8 cellular contexts compared by ENCODE assay signal in genomic region chr11:69642913-69643632, GRCh38. TPM values are rescaled to one million over a fixed set of nuclear protein-coding genes. Genes with fewer than 3 reads are reported as not detected.
DNase-seq lines count a peak whose midpoint lies in the region; FAIRE-seq lines count a peak whose summit lies in the region.

No MANE protein-coding gene starts in this region.

- peaks cover 49% of the 10 kb centered on the region for H3K36me3 ChIP-seq in HUES6 (ENCODE audit: control insufficient read depth, insufficient read depth, low read length)
- H3K36me3 ChIP-seq in neuronal stem cell (replicated peaks in 1 of 2; ENCODE audit: control insufficient read depth in 2 of 2, insufficient read depth in 2 of 2, low read length in 2 of 2), result peaks cover 22 to 23% of the 10 kb centered on the region in 2 donors
- H3K36me3 ChIP-seq in stomach smooth muscle (ENCODE audit: control insufficient read depth in 2 of 2, insufficient read depth in 2 of 2, low read length in 2 of 2), result no peaks in the 10 kb centered on the region

- peak overlapping the region; percentile 90 for H2AFZ ChIP-seq in neuronal stem cell (ENCODE audit: low read length)

- H3K79me1 ChIP-seq in neuronal stem cell (ENCODE audit: low read depth, low read length), result peaks cover 37% of the 10 kb centered on the region

- no peak overlapping the region for H3K4ac ChIP-seq in neuronal stem cell (ENCODE audit: low read length)

- H3K4me1 ChIP-seq in HUES6 (ENCODE audit: control insufficient read depth, insufficient read depth, low read length), result peaks cover 20% of the 10 kb centered on the region
- H3K4me1 ChIP-seq in neuronal stem cell (ENCODE audit: control insufficient read depth in 2 of 2, insufficient read depth in 1 of 2, low read depth in 1 of 2, low read length in 2 of 2), result peaks cover 17 to 28% of the 10 kb centered on the region in 2 donors
- peaks cover 57% of the 10 kb centered on the region for H3K4me1 ChIP-seq in stomach smooth muscle (ENCODE audit: control insufficient read depth, insufficient read depth, low read length)

- H3K4me3 ChIP-seq in HUES6 (ENCODE audit: low read depth, low read length) (peak overlapping the region; percentile 100), neuronal stem cell (ENCODE audit: low read length in 2 of 2) (peak overlapping the region; percentile 65 to 83), stomach smooth muscle (ENCODE audit: low read length in 2 of 2) (peak overlapping the region; percentile 72 to 76)

- H3K9ac ChIP-seq in HUES6 (ENCODE audit: low read length), result peak overlapping the region; percentile 83
- peak overlapping the region; percentile 44 for H3K9ac ChIP-seq in neuronal stem cell (ENCODE audit: low read depth, low read length, poor library complexity)
- H3K9ac ChIP-seq in stomach smooth muscle (ENCODE audit: low read length in 2 of 2), result peak overlapping the region in 1 of 2 donors; percentile 45

- H2AK5ac ChIP-seq in neuronal stem cell (ENCODE audit: low read depth, low read length), result peak overlapping the region; percentile 99

- no peaks in the 10 kb centered on the region for H3K9me3 ChIP-seq in HUES6 (ENCODE audit: control insufficient read depth, insufficient read depth, low read depth, low read length)
- no peaks in the 10 kb centered on the region for H3K9me3 ChIP-seq in neuronal stem cell (replicated peaks in 1 of 2; ENCODE audit: control insufficient read depth in 2 of 2, insufficient read depth in 1 of 2, low read depth in 1 of 2, low read length in 2 of 2)
- no peaks in the 10 kb centered on the region for H3K9me3 ChIP-seq in stomach smooth muscle (ENCODE audit: control insufficient read depth in 2 of 2, low read length in 2 of 2)

- peak overlapping the region; percentile 71 for H3K14ac ChIP-seq in neuronal stem cell (ENCODE audit: low read length)

- no peak overlapping the region for H4K8ac ChIP-seq in neuronal stem cell (ENCODE audit: low read depth, low read length)

- FAIRE-seq in frontal cortex (lab: Jason Lieb, UNC), result no peak

- H2BK12ac ChIP-seq in neuronal stem cell (ENCODE audit: low read length), result no peak overlapping the region

- peak overlapping the region; percentile 72 for H4K91ac ChIP-seq in neuronal stem cell (ENCODE audit: low read depth, low read length, poor library complexity)

- H3K18ac ChIP-seq in neuronal stem cell (ENCODE audit: low read length), result peak overlapping the region; percentile 96

- WGBS in neuronal stem cell (ENCODE audit: extremely low coverage in 2 of 2, insufficient read length in 2 of 2, insufficient replicate concordance in 1 of 2), 2 donors, result no CpG with 5 or more reads among the region's 81 CpGs

- peak; percentile 39 for DNase-seq in NCI-H2107 (lab: John Stamatoyannopoulos, UW)
- DNase-seq in NCI-H2107 treated with DMSO at 0.1 percent for 48 hours (lab: John Stamatoyannopoulos, UW; ENCODE audit: unreplicated experiment), result no peak
- peak; percentile 59 for DNase-seq in SHP77 treated with DMSO at 0.1 percent for 48 hours (lab: John Stamatoyannopoulos, UW)
- DNase-seq in activated gamma-delta T cell (lab: John Stamatoyannopoulos, UW), result peak; percentile 62
- peak; percentile 88 to 90 for DNase-seq in frontal cortex (ENCODE audit: low spot score in 2 of 2)
- peak; percentile 82 for DNase-seq in neuronal stem cell (ENCODE audit: low spot score)

- H3K27ac ChIP-seq in HUES6 (ENCODE audit: low read depth, low read length) (peak overlapping the region; percentile 67; the same call in 1 of the 2 replicates), neuronal stem cell (replicated peaks; ENCODE audit: low read length) (no peak overlapping the region), stomach smooth muscle (ENCODE audit: low read length) (peak overlapping the region; percentile 49)

- peak overlapping the region; percentile 75 for H2BK15ac ChIP-seq in neuronal stem cell (ENCODE audit: low read length)

- H3K27me3 ChIP-seq in HUES6 (ENCODE audit: control insufficient read depth, insufficient read depth, low read length) (no peaks in the 10 kb centered on the region), neuronal stem cell (ENCODE audit: control insufficient read depth in 3 of 3, insufficient read depth in 3 of 3, low read depth in 1 of 3, low read length in 3 of 3) (peaks cover 0 to 24% (median 0%) of the 10 kb centered on the region in 3 experiments), stomach smooth muscle (ENCODE audit: control insufficient read depth in 1 of 2, insufficient read depth in 2 of 2, low read length in 2 of 2) (peaks cover 16 to 51% of the 10 kb centered on the region in 2 donors)

- H3K4me2 ChIP-seq in neuronal stem cell (ENCODE audit: insufficient read depth, low read length, poor library complexity, severe bottlenecking), result peak overlapping the region; percentile 94

- peak overlapping the region; percentile 66 for H2BK5ac ChIP-seq in neuronal stem cell (ENCODE audit: low read length)

- H3K23ac ChIP-seq in neuronal stem cell (ENCODE audit: low read depth, low read length, poor library complexity), result no peak overlapping the region

- no peak overlapping the region for H2BK120ac ChIP-seq in neuronal stem cell (ENCODE audit: low read depth, low read length)

RNA-seq across cellular contexts. Expression of gene CCND1, which starts 2.1 kb away (rescaled TPM):
- total RNA-seq in frontal cortex, result 10.2 TPM
- polyA plus RNA-seq in neuronal stem cell (2013, experiment 1 of 2), result 56.5 TPM
- 57.8 TPM for polyA plus RNA-seq in neuronal stem cell (2013, experiment 2 of 2)

RNA-seq across cellular contexts. Expression of gene LTO1, which starts 32.1 kb away (rescaled TPM):
- 17.1 TPM for total RNA-seq in frontal cortex
- polyA plus RNA-seq in neuronal stem cell (2013, experiment 1 of 2), result 13.6 TPM
- polyA plus RNA-seq in neuronal stem cell (2013, experiment 2 of 2), result 13.3 TPM
